In genomic region chr12:125064492-125064891, GRCh38 we compare ENCODE assay signal across 8 cellular contexts. TPM values are rescaled to one million over a fixed set of nuclear protein-coding genes. Genes with fewer than 3 reads are reported as not detected.
DNase-seq lines count a peak whose midpoint lies in the region; ATAC-seq, FAIRE-seq and TF ChIP-seq lines count a peak whose summit lies in the region.

No MANE protein-coding gene starts in this region.

- H3K4me1 ChIP-seq in ES-I3 (ENCODE audit: insufficient read depth, low read length) (peaks cover 23% of the 10 kb centered on the region), OCI-LY3 (ENCODE audit: low read length) (peaks cover 8% of the 10 kb centered on the region), psoas muscle (peaks cover 12% of the 10 kb centered on the region)

- TF ChIP-seq POLR2A in GM12892 (IDR thresholded peaks at IDR 0.05; ENCODE audit: low read depth, low read length), result no peak

- ATAC-seq in psoas muscle (no peak), HG02970 (IDR thresholded peaks at IDR 0.05; ENCODE audit: low FRiP score, unreplicated experiment) (no peak), GM18511 (IDR thresholded peaks at IDR 0.05; ENCODE audit: unreplicated experiment) (no peak)

- H3K79me2 ChIP-seq in OCI-LY3 (ENCODE audit: low read length), result peaks cover 3% of the 10 kb centered on the region; the same call in 1 of the 2 replicates

- FAIRE-seq in GM12892 (lab: Jason Lieb, UNC), result no peak

- H3K27ac ChIP-seq in OCI-LY3 (ENCODE audit: low read length) (no peak overlapping the region), psoas muscle (no peak overlapping the region)

- peak overlapping the region; percentile 97 for H2AFZ ChIP-seq in OCI-LY3 (ENCODE audit: low read depth, low read length)

- intact Hi-C loops in psoas muscle (cut with DNase I), result loop anchor here in 1 of 2 donors (2.0 kb wide), 1 partner anchor 16 kb away; no protein-coding TSS in a partner anchor

- peak overlapping the region; percentile 87 for H3K9ac ChIP-seq in ES-I3 (ENCODE audit: low read depth, low read length)
- H3K9ac ChIP-seq in OCI-LY3 (ENCODE audit: low read length), result peak overlapping the region; percentile 79

- H3K36me3 ChIP-seq in ES-I3 (ENCODE audit: insufficient read depth, low read length) (no peaks in the 10 kb centered on the region), OCI-LY3 (replicated peaks; ENCODE audit: low read depth, low read length) (no peaks in the 10 kb centered on the region), psoas muscle (ENCODE audit: insufficient read depth in 1 of 2, low read depth in 1 of 2) (no peaks in the 10 kb centered on the region)

- H3K27me3 ChIP-seq in OCI-LY3 (ENCODE audit: low read depth, low read length) (no peaks in the 10 kb centered on the region), psoas muscle (ENCODE audit: insufficient read depth in 3 of 3, low read length in 2 of 3) (no peaks in the 10 kb centered on the region)

- DNase-seq in epithelial cell of proximal tubule (ENCODE audit: low read depth) (no peak), psoas muscle (no peak), GM12892 (ENCODE audit: insufficient read length) (no peak), RKO (ENCODE audit: low spot score) (no peak)

- peaks cover 2% of the 10 kb centered on the region; the same call in 1 of the 2 replicates for H3K9me3 ChIP-seq in ES-I3 (ENCODE audit: control insufficient read depth, insufficient read depth, low read length)
- H3K9me3 ChIP-seq in OCI-LY3 (ENCODE audit: insufficient read depth, low read length), result 0 out of 2 replicates have a peak, but pooled peaks cover 6% of the 10 kb centered on the region
- H3K9me3 ChIP-seq in psoas muscle, result no peaks in the 10 kb centered on the region

- H3K4me2 ChIP-seq in OCI-LY3 (ENCODE audit: low read length), result peak overlapping the region; percentile 86

- no peaks in the 10 kb centered on the region for H4K20me1 ChIP-seq in OCI-LY3 (ENCODE audit: insufficient read depth, low read length)

- TF ChIP-seq CTCF in OCI-LY3 (IDR thresholded peaks at IDR 0.05; ENCODE audit: low read depth, low read length) (no peak), epithelial cell of proximal tubule (conservative IDR thresholded peaks at IDR 0.05; ENCODE audit: low read depth, low read length) (no peak), psoas muscle (IDR thresholded peaks at IDR 0.05) (no peak)

- H3K4me3 ChIP-seq in OCI-LY3 (ENCODE audit: low read length) (peak overlapping the region; percentile 89), epithelial cell of proximal tubule (ENCODE audit: low read depth, low read length) (peak overlapping the region; percentile 88), psoas muscle (peak overlapping the region; percentile 88)

- 56 to 66% (median 60%) methylated on average over 5 of the region's 5 CpGs for WGBS in psoas muscle, 3 donors

RNA-seq across cellular contexts. Expression of gene AACS, which starts 0.7 kb away (rescaled TPM):
- total RNA-seq in epithelial cell of proximal tubule, result 20.6 and 35.2 TPM in 2 replicates
- total RNA-seq in psoas muscle, result 1 to 10 TPM; 4.0 to 9.5 (median 5.4) TPM
- 1 to 10 TPM; 3.2 to 6.4 (median 5.7) TPM for polyA plus RNA-seq in psoas muscle
- 15.0 TPM for polyA plus RNA-seq in GM12892 (2012; ENCODE audit: missing spikeins)
